In the genomic region with DNA sequence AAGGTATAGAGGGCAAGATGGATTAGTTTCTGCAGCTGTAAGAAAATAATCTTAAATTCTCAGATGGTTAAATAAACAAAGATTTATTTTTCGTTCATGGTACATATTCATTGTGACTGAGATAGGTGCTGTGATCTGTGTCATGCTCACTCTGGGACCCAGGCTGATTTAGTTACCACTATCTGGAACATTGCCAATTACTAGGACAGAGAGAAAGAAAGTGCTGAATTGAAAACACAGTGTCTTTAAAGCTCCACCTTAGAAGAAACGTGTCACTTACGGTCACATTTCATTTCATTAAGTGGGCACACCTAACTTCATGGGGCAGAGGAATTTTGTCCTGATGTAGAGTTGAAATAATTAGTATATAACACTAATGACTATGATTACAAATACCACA, we compare ENCODE assay signal across 20 cellular contexts.
"Had no signal": no experiment of that assay in that cellular context is flagged by ENCODE, and none has a peak within 500 bp of the region (broad histone marks: within the 10 kb centered on the region; RNA-seq: fewer than 3 reads in every experiment).

No MANE protein-coding gene starts in this region.

- H3K4me3 Mint-ChIP-seq: activated CD4-positive, alpha-beta memory T cell treated with anti-CD3 and anti-CD28 coated beads, Interleukin-2, amount 10 ng/mL, durations not matched to agents 7 days and 5 days; activated CD4-positive, alpha-beta T cell treated with anti-CD3 and anti-CD28 coated beads, Interleukin-2, amount 10 ng/mL, durations not matched to agents 7 days and 5 days; activated naive CD4-positive, alpha-beta T cell treated with anti-CD3 and anti-CD28 coated beads, Interleukin-2, amount 10 ng/mL, durations not matched to agents 7 days and 5 days; activated naive CD8-positive, alpha-beta T cell treated with anti-CD3 and anti-CD28 coated beads for 36 hours had no signal

- H3K9me3 Mint-ChIP-seq: activated CD4-positive, alpha-beta memory T cell treated with anti-CD3 and anti-CD28 coated beads, Interleukin-2, amount 10 ng/mL, durations not matched to agents 7 days and 5 days; activated CD4-positive, alpha-beta T cell treated with anti-CD3 and anti-CD28 coated beads, Interleukin-2, amount 10 ng/mL, durations not matched to agents 7 days and 5 days; activated naive CD4-positive, alpha-beta T cell treated with anti-CD3 and anti-CD28 coated beads, Interleukin-2, amount 10 ng/mL, durations not matched to agents 7 days and 5 days; activated T-helper 2 cell treated with anti-CD3 and anti-CD28 coated beads, Interferon-gamma antibody, Interleukin-2, Interleukin-4, amounts not matched to agents 10 μg/mL and 5 μg/mL and 100 μg/mL, durations not matched to agents 14 hours and 24 hours and 36 hours had no signal

- H3K27ac Mint-ChIP-seq: activated CD4-positive, alpha-beta memory T cell treated with anti-CD3 and anti-CD28 coated beads, Interleukin-2, amount 10 ng/mL, durations not matched to agents 7 days and 5 days; activated CD4-positive, alpha-beta T cell treated with anti-CD3 and anti-CD28 coated beads, Interleukin-2, amount 10 ng/mL, durations not matched to agents 7 days and 5 days; activated naive CD4-positive, alpha-beta T cell treated with anti-CD3 and anti-CD28 coated beads, Interleukin-2, amount 10 ng/mL, durations not matched to agents 7 days and 5 days; activated naive CD8-positive, alpha-beta T cell treated with anti-CD3 and anti-CD28 coated beads for 36 hours; activated T-helper 2 cell treated with anti-CD3 and anti-CD28 coated beads, Interferon-gamma antibody, Interleukin-2, Interleukin-4, amounts not matched to agents 10 μg/mL and 5 μg/mL and 100 μg/mL, durations not matched to agents 14 hours and 24 hours and 36 hours had no signal

- H3K4me1 Mint-ChIP-seq: activated CD4-positive, alpha-beta memory T cell treated with anti-CD3 and anti-CD28 coated beads, Interleukin-2, amount 10 ng/mL, durations not matched to agents 7 days and 5 days; activated CD4-positive, alpha-beta T cell treated with anti-CD3 and anti-CD28 coated beads, Interleukin-2, amount 10 ng/mL, durations not matched to agents 7 days and 5 days; activated naive CD4-positive, alpha-beta T cell treated with anti-CD3 and anti-CD28 coated beads, Interleukin-2, amount 10 ng/mL, durations not matched to agents 7 days and 5 days; activated naive CD8-positive, alpha-beta T cell treated with anti-CD3 and anti-CD28 coated beads for 36 hours had no signal

- H3K36me3 Mint-ChIP-seq: activated naive CD4-positive, alpha-beta T cell treated with anti-CD3 and anti-CD28 coated beads, Interleukin-2, amount 10 ng/mL, durations not matched to agents 7 days and 5 days; activated naive CD8-positive, alpha-beta T cell treated with anti-CD3 and anti-CD28 coated beads for 36 hours had no signal

- H3K27me3 Mint-ChIP-seq: activated naive CD4-positive, alpha-beta T cell treated with anti-CD3 and anti-CD28 coated beads, Interleukin-2, amount 10 ng/mL, durations not matched to agents 7 days and 5 days had no signal

- DNase-seq: activated CD4-positive, alpha-beta memory T cell treated with anti-CD3 and anti-CD28 coated beads, Interleukin-2, amount 10 ng/mL, durations not matched to agents 7 days and 5 days; activated CD4-positive, alpha-beta T cell treated with anti-CD3 and anti-CD28 coated beads, Interleukin-2, amount 10 ng/mL, durations not matched to agents 7 days and 5 days; activated CD4-positive, CD25-positive, alpha-beta regulatory T cell; activated gamma-delta T cell treated with Interleukin-2 at 50 U/mL for 16 hours; activated naive CD4-positive, alpha-beta T cell treated with anti-CD3 and anti-CD28 coated beads, Interleukin-2, amount 10 ng/mL, durations not matched to agents 7 days and 5 days; activated naive CD8-positive, alpha-beta T cell treated with anti-CD3 and anti-CD28 coated beads for 36 hours; activated T-cell treated with anti-CD3 and anti-CD28 coated beads for 4 hours; activated T-cell treated with anti-CD3 and anti-CD28 coated beads, Interleukin-2, amount 50 U/mL, for 48 hours; brain microvascular endothelial cell; Karpas-422; MM.1S; NCI-H1694; NCI-H2029; NCI-H446 treated with DMSO at 0.1 percent for 48 hours; NCI-H524 treated with DMSO at 0.1 percent for 48 hours; NCI-H774; PC-9; SHP77 treated with DMSO at 0.1 percent for 48 hours; T-helper 1 cell had no signal
